20 cellular contexts compared by ENCODE assay signal in the genomic region with DNA sequence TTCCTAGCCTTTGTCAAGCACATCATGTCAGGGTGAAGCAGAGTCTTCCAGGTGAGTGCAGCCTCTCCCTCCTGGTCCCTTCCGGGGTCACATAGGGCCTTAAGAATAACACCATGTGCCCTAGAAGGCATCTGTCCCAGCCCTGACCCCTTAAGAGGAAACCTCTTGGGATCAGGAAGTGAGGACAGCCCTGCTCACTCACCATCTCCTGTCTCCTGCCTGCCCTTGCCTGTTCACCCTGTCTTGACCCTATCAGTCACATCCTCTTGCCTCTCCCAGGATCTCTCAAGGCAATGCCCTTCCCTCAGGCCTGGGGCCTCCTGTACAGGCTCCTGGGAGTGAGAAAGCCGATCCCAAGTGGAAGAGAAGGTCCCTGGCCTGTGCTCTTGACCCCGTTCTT. TPM values are rescaled to one million over a fixed set of nuclear protein-coding genes. Genes with fewer than 3 reads are reported as not detected.
DNase-seq lines count a peak whose midpoint lies in the region; ATAC-seq and TF ChIP-seq lines count a peak whose summit lies in the region.
"Had no signal": no experiment of that assay in that cellular context is flagged by ENCODE, and none has a peak within 500 bp of the region (broad histone marks: within the 10 kb centered on the region; RNA-seq: fewer than 3 reads in every experiment).

No MANE protein-coding gene starts in this region.

- H3K27me3 Mint-ChIP-seq in activated CD4-positive, alpha-beta T cell treated with anti-CD3 and anti-CD28 coated beads for 36 hours = no peaks in the 10 kb centered on the region
- H3K27me3 Mint-ChIP-seq in endothelial cell (ENCODE audit: unreplicated experiment) = peaks cover 8% of the 10 kb centered on the region
- H3K27me3 Mint-ChIP-seq: activated naive CD8-positive, alpha-beta T cell had no signal

- H3K4me3 ChIP-seq in epithelial cell of esophagus (ENCODE audit: low read length) = no peak overlapping the region
- H3K4me3 ChIP-seq: HAP-1, SJCRH30 had no signal

- no peak for ATAC-seq in activated CD4-positive, alpha-beta T cell treated with anti-CD3 and anti-CD28 coated beads for 36 hours
- ATAC-seq in HG02973 (IDR thresholded peaks at IDR 0.05; ENCODE audit: unreplicated experiment) = no peak

- TF ChIP-seq CTCF in epithelial cell of esophagus (IDR thresholded peaks at IDR 0.05; ENCODE audit: insufficient read depth, low read depth, low read length, missing control alignments) (no peak), endothelial cell (IDR thresholded peaks at IDR 0.05; ENCODE audit: unreplicated experiment) (no peak)

- intact Hi-C loops in activated CD4-positive, alpha-beta T cell treated with anti-CD3 and anti-CD28 coated beads for 36 hours (cut with DNase I, micrococcal nuclease) = no loop called here

- peaks cover 6% of the 10 kb centered on the region for H3K9me3 Mint-ChIP-seq in activated CD4-positive, alpha-beta T cell treated with anti-CD3 and anti-CD28 coated beads for 36 hours (ENCODE audit: low read depth)
- peaks cover 12% of the 10 kb centered on the region for H3K9me3 Mint-ChIP-seq in endothelial cell (ENCODE audit: unreplicated experiment)

- H3K27ac Mint-ChIP-seq in activated CD4-positive, alpha-beta T cell treated with anti-CD3 and anti-CD28 coated beads for 36 hours = no peak overlapping the region
- no peak overlapping the region for H3K27ac Mint-ChIP-seq in endothelial cell (ENCODE audit: unreplicated experiment)
- H3K27ac Mint-ChIP-seq: activated naive CD8-positive, alpha-beta T cell had no signal

- H3K36me3 Mint-ChIP-seq in activated CD4-positive, alpha-beta T cell treated with anti-CD3 and anti-CD28 coated beads for 36 hours (ENCODE audit: low read depth) = no peaks in the 10 kb centered on the region
- peaks cover 6% of the 10 kb centered on the region for H3K36me3 Mint-ChIP-seq in endothelial cell (ENCODE audit: low read depth, unreplicated experiment)
- H3K36me3 Mint-ChIP-seq: activated naive CD8-positive, alpha-beta T cell had no signal

- peak; percentile 56 for DNase-seq in HCEC 1CT
- DNase-seq in MV-4-11 (lab: John Stamatoyannopoulos, UW) = peak; percentile 5
- peak; percentile 60 for DNase-seq in epithelial cell of esophagus (ENCODE audit: low read depth)
- peak; percentile 30 for DNase-seq in pulmonary artery endothelial cell (ENCODE audit: low read depth, low spot score)
- no peak for DNase-seq in activated CD4-positive, alpha-beta T cell treated with anti-CD3 and anti-CD28 coated beads for 36 hours
- no peak for DNase-seq in endothelial cell (ENCODE audit: low spot score)
- DNase-seq: activated CD4-positive, alpha-beta T cell treated with anti-CD3 and anti-CD28 coated beads for 4 hours; BE2C; central memory CD4-positive, alpha-beta T cell; erythroblast; GF-D8; glutamatergic neuron; nucleus accumbens; SJCRH30; stimulated activated CD4-positive, alpha-beta T cell treated with anti-CD3 and anti-CD28 coated beads, Interleukin-2, amount 100 ng/mL, for 48 hours; T-helper 9 cell had no signal

- POLR2A ChIA-PET in activated CD4-positive, alpha-beta T cell treated with anti-CD3 and anti-CD28 coated beads for 36 hours (lab: Charles Lee) = no interaction called here

- no peak overlapping the region for H3K4me3 Mint-ChIP-seq in activated CD4-positive, alpha-beta T cell treated with anti-CD3 and anti-CD28 coated beads for 36 hours
- no peak overlapping the region for H3K4me3 Mint-ChIP-seq in endothelial cell (ENCODE audit: unreplicated experiment)
- H3K4me3 Mint-ChIP-seq: activated naive CD8-positive, alpha-beta T cell had no signal

- CTCF ChIA-PET in activated CD4-positive, alpha-beta T cell treated with anti-CD3 and anti-CD28 coated beads for 36 hours (lab: Charles Lee) = no interaction called here

- H3K4me1 Mint-ChIP-seq in activated CD4-positive, alpha-beta T cell treated with anti-CD3 and anti-CD28 coated beads for 36 hours = peaks cover 29% of the 10 kb centered on the region
- peaks cover 3% of the 10 kb centered on the region for H3K4me1 Mint-ChIP-seq in endothelial cell (ENCODE audit: unreplicated experiment)

RNA-seq across cellular contexts. Expression of gene MYL4, which starts 13.9 kb away (rescaled TPM):
- total RNA-seq in pulmonary artery endothelial cell (0.33 and 0.81 TPM in 2 replicates), endothelial cell (ENCODE audit: unreplicated experiment) (2.2 TPM)
- not detected for total RNA-seq in activated CD4-positive, alpha-beta T cell treated with anti-CD3 and anti-CD28 coated beads for 36 hours
- total RNA-seq: mononuclear cell had no signal

RNA-seq across cellular contexts. Expression of gene ITGB3, which starts 30.6 kb away (rescaled TPM):
- total RNA-seq in pulmonary artery endothelial cell (96.8 and 104 TPM in 2 replicates), endothelial cell (ENCODE audit: unreplicated experiment) (not detected)
- total RNA-seq in activated CD4-positive, alpha-beta T cell treated with anti-CD3 and anti-CD28 coated beads for 36 hours = under 1 TPM in 1 of 2 experiments, not detected in 1; 0.04 TPM

RNA-seq across cellular contexts. Expression of gene CDC27, which starts 33.9 kb away (rescaled TPM):
- 178 and 195 TPM in 2 replicates for total RNA-seq in pulmonary artery endothelial cell
- 100 to 1,000 TPM; 123 to 166 TPM for total RNA-seq in activated CD4-positive, alpha-beta T cell treated with anti-CD3 and anti-CD28 coated beads for 36 hours
- total RNA-seq in endothelial cell (ENCODE audit: unreplicated experiment) = 108 TPM

Comparison
In these comparisons a context has a peak if more than half of its experiments do, and no peak if none do; other contexts are left out.
1. DNase-seq: peak in HCEC 1CT (single experiment), MV-4-11 (single experiment), epithelial cell of esophagus (single experiment) and pulmonary artery endothelial cell (single experiment); none in activated CD4-positive, alpha-beta T cell treated with anti-CD3 and anti-CD28 coated beads for 36 hours (single experiment) and endothelial cell (single experiment).
2. RNA of gene ITGB3, which starts 30.6 kb away (total RNA-seq): 96.8 to 104 TPM in pulmonary artery endothelial cell; 0.04 TPM in activated CD4-positive, alpha-beta T cell treated with anti-CD3 and anti-CD28 coated beads for 36 hours and not detected in endothelial cell (single experiment); every median in the first group is over 10 times any median in the second.